Comparison of ENCODE assay signal across 9 cellular contexts in genomic region chr10:80498039-80498832, GRCh38. TPM values are rescaled to one million over a fixed set of nuclear protein-coding genes. Genes with fewer than 3 reads are reported as not detected.
DNase-seq lines count a peak whose midpoint lies in the region; ATAC-seq and TF ChIP-seq lines count a peak whose summit lies in the region.
"Had no signal": no experiment of that assay in that cellular context is flagged by ENCODE, and none has a peak within 500 bp of the region (broad histone marks: within the 10 kb centered on the region; RNA-seq: fewer than 3 reads in every experiment).

No MANE protein-coding gene starts in this region.

- H3K27me3 ChIP-seq in right atrium auricular region: no peaks in the 10 kb centered on the region
- no peaks in the 10 kb centered on the region for H3K27me3 ChIP-seq in skeletal muscle satellite cell (ENCODE audit: control insufficient read depth, insufficient read depth, low read length)
- H3K27me3 ChIP-seq in HAP-1 (ENCODE audit: low read depth): no peaks in the 10 kb centered on the region

- no peaks in the 10 kb centered on the region; the same call in 1 of the 2 replicates for H3K27me3 Mint-ChIP-seq in HFFc6 (ENCODE audit: insufficient read depth)
- H3K27me3 Mint-ChIP-seq in activated naive CD8-positive, alpha-beta T cell: no peaks in the 10 kb centered on the region

- peak overlapping the region; percentile 36 for H3K4me2 ChIP-seq in skeletal muscle satellite cell (ENCODE audit: low read length)

- H3K36me3 ChIP-seq in right atrium auricular region (no peaks in the 10 kb centered on the region), skeletal muscle satellite cell (ENCODE audit: insufficient read depth, low read length) (no peaks in the 10 kb centered on the region), HAP-1 (replicated peaks) (0 out of 2 replicates have a peak, but pooled peaks cover 5% of the 10 kb centered on the region)

- no peaks in the 10 kb centered on the region for H3K9me3 Mint-ChIP-seq in HFFc6
- no peaks in the 10 kb centered on the region for H3K9me3 Mint-ChIP-seq in activated naive CD8-positive, alpha-beta T cell (ENCODE audit: low read depth)

- H3K27ac Mint-ChIP-seq in HFFc6: peak overlapping the region; percentile 92
- peak overlapping the region; percentile 95 for H3K27ac Mint-ChIP-seq in activated naive CD8-positive, alpha-beta T cell

- no peak overlapping the region for H3K4me3 ChIP-seq in right atrium auricular region
- no peak overlapping the region for H3K4me3 ChIP-seq in skeletal muscle satellite cell (ENCODE audit: low read length)
- no peak overlapping the region for H3K4me3 ChIP-seq in HAP-1

- peaks cover 0 to 94% of the 10 kb centered on the region in 2 donors for H3K4me1 ChIP-seq in right atrium auricular region
- peaks cover 47% of the 10 kb centered on the region for H3K4me1 ChIP-seq in skeletal muscle satellite cell (ENCODE audit: control insufficient read depth, insufficient read depth, low read length)
- no peaks in the 10 kb centered on the region for H3K4me1 ChIP-seq in HAP-1

- peaks cover 44% of the 10 kb centered on the region for H3K36me3 Mint-ChIP-seq in HFFc6 (ENCODE audit: low read depth)
- peaks cover 21% of the 10 kb centered on the region for H3K36me3 Mint-ChIP-seq in activated naive CD8-positive, alpha-beta T cell

- peak overlapping the region; percentile 52 for H3K4me3 Mint-ChIP-seq in HFFc6
- peak overlapping the region; percentile 71 for H3K4me3 Mint-ChIP-seq in activated naive CD8-positive, alpha-beta T cell

- TF ChIP-seq CTCF in HFFc6 (IDR thresholded peaks at IDR 0.05): no peak
- TF ChIP-seq CTCF in right atrium auricular region (IDR thresholded peaks at IDR 0.05): no peak

- peak overlapping the region; percentile 77 to 80 for H3K27ac ChIP-seq in right atrium auricular region

- in situ Hi-C loops in HAP-1 (cut with MboI; ENCODE audit: low sequenced_read_pairs): no loop called here

- H3K9me3 ChIP-seq in right atrium auricular region: no peaks in the 10 kb centered on the region
- H3K9me3 ChIP-seq in skeletal muscle satellite cell (replicated peaks; ENCODE audit: low read length): no peaks in the 10 kb centered on the region
- H3K9me3 ChIP-seq in HAP-1: peaks cover 4% of the 10 kb centered on the region; the same call in 1 of the 2 replicates

- no peak for DNase-seq in HFFc6
- no peak for DNase-seq in right atrium auricular region (ENCODE audit: low spot score)
- DNase-seq in foreskin melanocyte: no peak
- no peak for DNase-seq in kidney tubule cell (ENCODE audit: low spot score)
- no peak for DNase-seq in HAP-1 (ENCODE audit: low spot score in 2 of 2)

- H3K4me1 Mint-ChIP-seq in HFFc6 (ENCODE audit: low read depth): peaks cover 97% of the 10 kb centered on the region
- H3K4me1 Mint-ChIP-seq in activated naive CD8-positive, alpha-beta T cell (ENCODE audit: low read depth): peaks cover 96% of the 10 kb centered on the region

- no peak for ATAC-seq in GM21717 (IDR thresholded peaks at IDR 0.05; ENCODE audit: unreplicated experiment)

- H3K9ac ChIP-seq in skeletal muscle satellite cell (ENCODE audit: low read depth, low read length): peak overlapping the region; percentile 37

RNA-seq across cellular contexts. Expression of gene SH2D4B, which starts 39.5 kb away (rescaled TPM):
- not detected for total RNA-seq in HFFc6 (2021; fragmentation: NEBNext Ultra II Directional; extraction: Animal tissue kit (Norgen Biotek cat#: 25700))
- under 1 TPM in 1 of 2 donors, not detected in 1; 0.12 TPM for total RNA-seq in right atrium auricular region
- total RNA-seq in skeletal muscle satellite cell (2012; rRNA removed): under 0.01 TPM in 1 of 2 replicates, not detected in the other
- total RNA-seq: kidney epithelial cell had no signal

RNA-seq across cellular contexts. Expression of gene TSPAN14, which starts 44.1 kb away (rescaled TPM):
- 10 to 100 TPM; 72.9 to 96.2 (median 84.5) TPM for total RNA-seq in HFFc6 (2021; fragmentation: NEBNext Ultra II Directional; extraction: Animal tissue kit (Norgen Biotek cat#: 25700))
- total RNA-seq in right atrium auricular region: 10 to 100 TPM; 24.2 to 34.7 TPM
- 9.9 and 11.6 TPM in 2 replicates for total RNA-seq in skeletal muscle satellite cell (2012; rRNA removed)
